28 cellular contexts compared by ENCODE assay signal in genomic region chr19:39152066-39152465, GRCh38. TPM values are rescaled to one million over a fixed set of nuclear protein-coding genes. Genes with fewer than 3 reads are reported as not detected.
"Had no signal": no experiment of that assay in that cellular context is flagged by ENCODE, and none has a peak within 500 bp of the region (broad histone marks: within the 10 kb centered on the region; RNA-seq: fewer than 3 reads in every experiment).

No MANE protein-coding gene starts in this region.

- H3K27ac Mint-ChIP-seq: activated CD8-positive, alpha-beta T cell treated with anti-CD3 and anti-CD28 coated beads, Interleukin-2, amount 10 ng/mL, durations not matched to agents 7 days and 5 days; activated naive CD4-positive, alpha-beta T cell treated with anti-CD3 and anti-CD28 coated beads, Interleukin-2, amount 50 U/mL, for 24 hours; WTC11 had no signal

- H3K9me3 ChIP-seq: ascending aorta, body of pancreas, SJCRH30, SK-N-SH had no signal

- ATAC-seq: activated CD8-positive, alpha-beta T cell treated with anti-CD3 and anti-CD28 coated beads, Interleukin-2, amount 10 ng/mL, durations not matched to agents 7 days and 5 days; body of pancreas; WTC11 had no signal

- H3K9me3 Mint-ChIP-seq: activated naive CD4-positive, alpha-beta T cell treated with anti-CD3 and anti-CD28 coated beads, Interleukin-2, amount 50 U/mL, for 24 hours had no signal

- H3K27ac ChIP-seq: ascending aorta, body of pancreas, cardiac muscle cell, SJCRH30 had no signal

- H3K9ac ChIP-seq: SK-N-SH had no signal

- H3K4me3 Mint-ChIP-seq: activated CD8-positive, alpha-beta T cell treated with anti-CD3 and anti-CD28 coated beads, Interleukin-2, amount 10 ng/mL, durations not matched to agents 7 days and 5 days; activated naive CD4-positive, alpha-beta T cell treated with anti-CD3 and anti-CD28 coated beads, Interleukin-2, amount 50 U/mL, for 24 hours; WTC11 had no signal

- H3K4me3 ChIP-seq: ascending aorta, body of pancreas, cardiac muscle cell, K562, SJCRH30 had no signal

- H3K27me3 ChIP-seq: ascending aorta, body of pancreas, cardiac muscle cell, SJCRH30 had no signal

- H3K4me2 ChIP-seq: SK-N-SH had no signal

- H3K36me3 ChIP-seq: ascending aorta, cardiac muscle cell had no signal

- DNase-seq: activated CD4-positive, alpha-beta T cell treated with anti-CD3 and anti-CD28 coated beads for 48 hours; activated CD4-positive, alpha-beta T cell treated with anti-CD3 and anti-CD28 coated beads, Interleukin-2, amount 50 U/mL, for 4 hours; activated CD4-positive, CD25-positive, alpha-beta regulatory T cell treated with anti-CD3 and anti-CD28 coated beads, Interleukin-2, amount 50 U/mL, for 72 hours; activated CD8-positive, alpha-beta memory T cell treated with anti-CD3 and anti-CD28 coated beads, Interleukin-2, amount 50 U/mL, for 48 hours; activated CD8-positive, alpha-beta T cell treated with anti-CD3 and anti-CD28 coated beads, Interleukin-2, amount 10 ng/mL, durations not matched to agents 7 days and 5 days; activated naive CD4-positive, alpha-beta T cell; activated T-cell treated with anti-CD3 and anti-CD28 coated beads, Interleukin-2, amount 50 U/mL, for 1 hour; amniotic stem cell; body of pancreas; Karpas-422; NCI-H1105 treated with DMSO at 0.1 percent for 48 hours; NCI-H1436 treated with DMSO at 0.1 percent for 48 hours; NCI-H187; NCI-H2081; NCI-H510A treated with DMSO at 0.1 percent for 48 hours; NCI-H748 treated with DMSO at 0.1 percent for 48 hours; Right ventricle myocardium superior; SJCRH30; SK-N-SH; T-helper 1 cell had no signal

- H3K27me3 Mint-ChIP-seq: activated naive CD4-positive, alpha-beta T cell treated with anti-CD3 and anti-CD28 coated beads, Interleukin-2, amount 50 U/mL, for 24 hours had no signal

RNA-seq across cellular contexts. Expression of gene NCCRP1, which starts 44.7 kb away (rescaled TPM):
- total RNA-seq: activated CD8-positive, alpha-beta T cell treated with anti-CD3 and anti-CD28 coated beads, Interleukin-2, amount 10 ng/mL, durations not matched to agents 7 days and 5 days; ascending aorta; K562; OCI-LY7; Right ventricle myocardium superior; T-helper 2 cell treated with Interferon-gamma antibody and Interleukin-4, amounts not matched to agents 100 ng/mL and 5 ng/mL, for 36 hours had no signal
- polyA plus RNA-seq: SK-N-SH had no signal

RNA-seq across cellular contexts. Expression of gene SYCN, which starts 52.0 kb away (rescaled TPM):
- total RNA-seq: activated CD8-positive, alpha-beta T cell treated with anti-CD3 and anti-CD28 coated beads, Interleukin-2, amount 10 ng/mL, durations not matched to agents 7 days and 5 days; ascending aorta; cardiac muscle cell; K562; OCI-LY7; Right ventricle myocardium superior; RPMI7951; SJCRH30; T-helper 2 cell treated with Interferon-gamma antibody and Interleukin-4, amounts not matched to agents 100 ng/mL and 5 ng/mL, for 36 hours had no signal
- polyA plus RNA-seq: cardiac muscle cell, K562, SK-N-SH had no signal
